Comparison of ENCODE assay signal across 1 cellular context in the genomic region with DNA sequence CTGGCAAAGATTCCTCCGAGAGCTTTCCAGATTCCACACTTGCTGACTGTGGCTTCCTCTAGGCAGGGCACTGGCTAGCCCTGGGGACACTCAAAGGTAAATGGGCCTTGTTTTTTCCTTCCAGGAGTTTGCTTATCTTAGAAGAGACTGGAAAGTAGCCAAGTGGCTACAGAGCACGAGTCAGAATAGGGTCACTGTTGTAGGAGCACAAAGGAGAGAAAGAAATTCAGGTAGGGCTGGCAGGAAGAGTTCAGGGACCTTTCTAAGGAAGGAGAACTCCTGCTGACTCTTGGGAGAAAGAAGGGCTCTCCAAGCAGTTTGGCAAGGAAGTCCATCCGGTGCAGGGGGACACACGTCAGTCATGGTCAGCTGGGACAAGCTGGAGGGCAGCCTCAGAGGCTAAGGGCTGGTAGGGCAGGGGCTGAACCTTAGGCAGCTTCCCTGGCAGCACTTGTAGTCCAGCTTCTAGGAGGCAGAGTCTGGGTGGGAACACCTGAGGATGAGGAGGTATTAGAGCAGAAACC.
TF ChIP-seq lines count a peak whose summit lies in the region.

No MANE protein-coding gene starts in this region.

TF ChIP-seq in HepG2, 621 proteins besides CTCF, POLR2A, EP300 and RAD21:
- TF ChIP-seq, protein P1, sequence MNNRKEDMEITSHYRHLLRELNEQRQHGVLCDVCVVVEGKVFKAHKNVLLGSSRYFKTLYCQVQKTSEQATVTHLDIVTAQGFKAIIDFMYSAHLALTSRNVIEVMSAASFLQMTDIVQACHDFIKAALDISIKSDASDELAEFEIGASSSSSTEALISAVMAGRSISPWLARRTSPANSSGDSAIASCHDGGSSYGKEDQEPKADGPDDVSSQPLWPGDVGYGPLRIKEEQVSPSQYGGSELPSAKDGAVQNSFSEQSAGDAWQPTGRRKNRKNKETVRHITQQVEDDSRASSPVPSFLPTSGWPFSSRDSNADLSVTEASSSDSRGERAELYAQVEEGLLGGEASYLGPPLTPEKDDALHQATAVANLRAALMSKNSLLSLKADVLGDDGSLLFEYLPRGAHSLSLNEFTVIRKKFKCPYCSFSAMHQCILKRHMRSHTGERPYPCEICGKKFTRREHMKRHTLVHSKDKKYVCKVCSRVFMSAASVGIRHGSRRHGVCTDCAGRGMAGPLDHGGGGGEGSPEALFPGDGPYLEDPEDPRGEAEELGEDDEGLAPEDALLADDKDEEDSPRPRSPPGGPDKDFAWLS (CRISPR knock-in tag; IDR thresholded peaks at IDR 0.05; ENCODE audit: borderline replicate concordance) = no peak
- TF ChIP-seq ZNF274 (CRISPR knock-in tag; IDR thresholded peaks at IDR 0.05) = 0 out of 2 replicates have a peak, but pooled peaks have one; percentile 27
- no peak for TF ChIP-seq SMAD1 (CRISPR knock-in tag; IDR thresholded peaks at IDR 0.05; ENCODE audit: borderline replicate concordance, low read depth)
- TF ChIP-seq, protein P2, sequence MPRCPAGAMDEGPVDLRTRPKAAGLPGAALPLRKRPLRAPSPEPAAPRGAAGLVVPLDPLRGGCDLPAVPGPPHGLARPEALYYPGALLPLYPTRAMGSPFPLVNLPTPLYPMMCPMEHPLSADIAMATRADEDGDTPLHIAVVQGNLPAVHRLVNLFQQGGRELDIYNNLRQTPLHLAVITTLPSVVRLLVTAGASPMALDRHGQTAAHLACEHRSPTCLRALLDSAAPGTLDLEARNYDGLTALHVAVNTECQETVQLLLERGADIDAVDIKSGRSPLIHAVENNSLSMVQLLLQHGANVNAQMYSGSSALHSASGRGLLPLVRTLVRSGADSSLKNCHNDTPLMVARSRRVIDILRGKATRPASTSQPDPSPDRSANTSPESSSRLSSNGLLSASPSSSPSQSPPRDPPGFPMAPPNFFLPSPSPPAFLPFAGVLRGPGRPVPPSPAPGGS (CRISPR knock-in tag; IDR thresholded peaks at IDR 0.05) = 0 out of 2 replicates have a peak, but pooled peaks have one; percentile 26
- TF ChIP-seq ZNF451 (CRISPR knock-in tag; IDR thresholded peaks at IDR 0.05) = no peak
